21 cellular contexts compared by ENCODE assay signal in genomic region chrX:38839269-38839668, GRCh38. TPM values are rescaled to one million over a fixed set of nuclear protein-coding genes. Genes with fewer than 3 reads are reported as not detected.
A peak's percentile ranks its signal among the peaks of the same experiment; 100 is the strongest.
DNase-seq lines count a peak whose midpoint lies in the region; ATAC-seq, FAIRE-seq and TF ChIP-seq lines count a peak whose summit lies in the region.
"Had no signal": no experiment of that assay in that cellular context is flagged by ENCODE, and none has a peak within 500 bp of the region (broad histone marks: within the 10 kb centered on the region; RNA-seq: fewer than 3 reads in every experiment).

No MANE protein-coding gene starts in this region.

- CTCF ChIA-PET in Caco-2 (lab: Charles Lee) (no interaction called here), HepG2 (lab: Yijun Ruan, JAX; ENCODE audit: low intra/inter-chr PET ratio, low total read pairs) (no interaction called here)

- in situ Hi-C loops in HepG2 (cut with HindIII; ENCODE audit: extremely low pct_ligation_motif_present, low pct_unique_long_range_greater_than_20kb) = no loop called here

- H3K4me3 Mint-ChIP-seq in Caco-2 (ENCODE audit: unreplicated experiment) = no peak overlapping the region
- H3K4me3 Mint-ChIP-seq in astrocyte (ENCODE audit: unreplicated experiment) = no peak overlapping the region
- no peak overlapping the region for H3K4me3 Mint-ChIP-seq in stimulated activated effector memory CD8-positive, alpha-beta T cell treated with anti-CD3 and anti-CD28 coated beads, Interleukin-12 subunit alpha, Interleukin-12 subunit beta, amount 100 ng/mL, for 72 hours
- H3K4me3 Mint-ChIP-seq: B cell; CD8-positive, alpha-beta T cell; GM23338; IgD-negative memory B cell had no signal

- BruUV-seq in Caco-2 (replicated peaks; lab: Mats Ljungman, UMichigan) (no TSS peak), HepG2 (replicated peaks; lab: Mats Ljungman, UMichigan) (no TSS peak)

- 0% methylated on average over 3 of the region's 3 CpGs for WGBS in HepG2 (ENCODE audit: low lambda C conversion rate)

- TF ChIP-seq CTCF in Caco-2 (IDR thresholded peaks at IDR 0.05; ENCODE audit: insufficient read depth in 1 of 2, low read depth in 1 of 2, low read length in 1 of 2, severe bottlenecking in 1 of 2, unreplicated experiment in 1 of 2) = no peak
- TF ChIP-seq CTCF in astrocyte (IDR thresholded peaks at IDR 0.05; ENCODE audit: insufficient read depth, low read depth, low read length) = no peak
- TF ChIP-seq CTCF in HepG2 (CRISPR knock-in tag; IDR thresholded peaks at IDR 0.05) = no peak

- TF ChIP-seq RAD21 in HepG2 (CRISPR knock-in tag; IDR thresholded peaks at IDR 0.05) = no peak

- no peaks in the 10 kb centered on the region for H3K27me3 Mint-ChIP-seq in Caco-2 (ENCODE audit: insufficient read depth, unreplicated experiment)
- H3K27me3 Mint-ChIP-seq in astrocyte (ENCODE audit: low read depth, unreplicated experiment) = no peaks in the 10 kb centered on the region
- H3K27me3 Mint-ChIP-seq: IgD-negative memory B cell had no signal

- DNase-seq in Caco-2 (no peak), astrocyte (ENCODE audit: low read depth) (no peak), HepG2 (ENCODE audit: low spot score) (peak; percentile 3)
- DNase-seq in activated CD4-positive, CD25-positive, alpha-beta regulatory T cell (lab: John Stamatoyannopoulos, UW) = no peak
- no peak for DNase-seq in stimulated activated effector memory CD8-positive, alpha-beta T cell treated with anti-CD3 and anti-CD28 coated beads, Interleukin-12 subunit alpha, Interleukin-12 subunit beta, amount 100 ng/mL, for 72 hours (ENCODE audit: low spot score in 2 of 2)
- DNase-seq in stimulated activated CD4-positive, alpha-beta T cell treated with anti-CD3 and anti-CD28 coated beads, Interleukin-15, amount 100 ng/mL, for 24 hours = no peak
- DNase-seq: CD8-positive, alpha-beta T cell; COR-L47; DMS153; DND-41; EL; HCEC 1CT; KBM-7 had no signal

- peak; percentile 49; the same call in 2 of the 3 replicates for ATAC-seq in HepG2
- no peak for ATAC-seq in stimulated activated effector memory CD8-positive, alpha-beta T cell treated with anti-CD3 and anti-CD28 coated beads, Interleukin-12 subunit alpha, Interleukin-12 subunit beta, amount 100 ng/mL, for 72 hours
- ATAC-seq in GM19463 (IDR thresholded peaks at IDR 0.05; ENCODE audit: unreplicated experiment) = no peak
- ATAC-seq: CD8-positive, alpha-beta T cell; GM12878; GM23338 had no signal

- no peaks in the 10 kb centered on the region for H3K79me2 ChIP-seq in astrocyte (ENCODE audit: insufficient read depth, low read length)
- H3K79me2 ChIP-seq in HepG2 (ENCODE audit: insufficient read depth, low read length) = no peaks in the 10 kb centered on the region

- intact Hi-C loops in Caco-2 (cut with micrococcal nuclease; ENCODE audit: unreplicated experiment) = no loop called here
- intact Hi-C loops in HepG2 (cut with micrococcal nuclease; ENCODE audit: unreplicated experiment) = no loop called here

- H3K27ac Mint-ChIP-seq in Caco-2 (ENCODE audit: unreplicated experiment) (peak overlapping the region; percentile 61), astrocyte (ENCODE audit: unreplicated experiment) (no peak overlapping the region)
- no peak overlapping the region for H3K27ac Mint-ChIP-seq in stimulated activated effector memory CD8-positive, alpha-beta T cell treated with anti-CD3 and anti-CD28 coated beads, Interleukin-12 subunit alpha, Interleukin-12 subunit beta, amount 100 ng/mL, for 72 hours
- H3K27ac Mint-ChIP-seq: B cell; CD8-positive, alpha-beta T cell; GM23338; IgD-negative memory B cell had no signal

- TF ChIP-seq EP300 in HepG2 (IDR thresholded peaks at IDR 0.05; ENCODE audit: low read depth in 2 of 2, low read length in 2 of 2) (no peak), HepG2 (CRISPR knock-in tag; IDR thresholded peaks at IDR 0.05; ENCODE audit: borderline replicate concordance) (no peak)

- H3K4me3 ChIP-seq in Caco-2 (ENCODE audit: low read depth, low read length) (no peak overlapping the region), astrocyte (ENCODE audit: insufficient read depth, low read depth, low read length) (no peak overlapping the region), HepG2 (replicated peaks in 1 of 3; ENCODE audit: insufficient read depth in 1 of 3, low read depth in 2 of 3, low read length in 3 of 3) (no peak overlapping the region)
- H3K4me3 ChIP-seq: BLaER1 treated with 17β-estradiol and CSF1 and Interleukin-3, amounts not matched to agents 10 nM and 100 nM; GM12878; GM23338 had no signal

- TF ChIP-seq POLR2A in HepG2 (IDR thresholded peaks at IDR 0.05; ENCODE audit: insufficient read depth in 1 of 2, low read depth in 2 of 2, low read length in 2 of 2) = no peak

- H3K36me3 ChIP-seq in Caco-2 (ENCODE audit: control insufficient read depth, insufficient read depth, low read length) (no peaks in the 10 kb centered on the region), astrocyte (ENCODE audit: insufficient read depth, low read length) (no peaks in the 10 kb centered on the region), HepG2 (replicated peaks in 1 of 2; ENCODE audit: control insufficient read depth in 1 of 2, insufficient read depth in 2 of 2, low read length in 2 of 2) (no peaks in the 10 kb centered on the region)
- H3K36me3 ChIP-seq: BLaER1 treated with 17β-estradiol and CSF1 and Interleukin-3, amounts not matched to agents 10 nM and 100 nM had no signal

- H3K9me3 Mint-ChIP-seq in Caco-2 (ENCODE audit: unreplicated experiment) = no peaks in the 10 kb centered on the region
- H3K9me3 Mint-ChIP-seq in astrocyte (ENCODE audit: unreplicated experiment) = no peaks in the 10 kb centered on the region
- no peaks in the 10 kb centered on the region for H3K9me3 Mint-ChIP-seq in stimulated activated effector memory CD8-positive, alpha-beta T cell treated with anti-CD3 and anti-CD28 coated beads, Interleukin-12 subunit alpha, Interleukin-12 subunit beta, amount 100 ng/mL, for 72 hours
- H3K9me3 Mint-ChIP-seq: CD8-positive, alpha-beta T cell; GM23338 had no signal

- H3K4me2 ChIP-seq in astrocyte (ENCODE audit: low read length) = no peak overlapping the region
- H3K4me2 ChIP-seq in HepG2 (ENCODE audit: low read depth, low read length) = peak overlapping the region; percentile 3; the same call in 1 of the 2 replicates
- H3K4me2 ChIP-seq: BLaER1 treated with 17β-estradiol and CSF1 and Interleukin-3, amounts not matched to agents 10 nM and 100 nM; GM23338 had no signal

- POLR2A ChIA-PET in Caco-2 (lab: Charles Lee) = no interaction called here
- POLR2A ChIA-PET in HepG2 (lab: Yijun Ruan, JAX) = no interaction called here

- no peaks in the 10 kb centered on the region for H3K27me3 ChIP-seq in Caco-2 (replicated peaks; ENCODE audit: control insufficient read depth, insufficient read depth, low read length)
- no peaks in the 10 kb centered on the region for H3K27me3 ChIP-seq in astrocyte (ENCODE audit: insufficient read depth, low read length)
- H3K27me3 ChIP-seq in HepG2 (ENCODE audit: control insufficient read depth in 1 of 2, insufficient read depth in 2 of 2, low read length in 2 of 2) = no peaks in the 10 kb centered on the region
- H3K27me3 ChIP-seq: BLaER1 treated with 17β-estradiol and CSF1 and Interleukin-3, amounts not matched to agents 10 nM and 100 nM had no signal

- peaks cover 11% of the 10 kb centered on the region for H3K4me1 ChIP-seq in Caco-2
- no peaks in the 10 kb centered on the region for H3K4me1 ChIP-seq in astrocyte (ENCODE audit: insufficient read depth, low read length)
- peaks cover 14% of the 10 kb centered on the region for H3K4me1 ChIP-seq in HepG2 (ENCODE audit: insufficient read depth, low read length)
- H3K4me1 ChIP-seq: BLaER1 treated with 17β-estradiol and CSF1 and Interleukin-3, amounts not matched to agents 10 nM and 100 nM had no signal

- FAIRE-seq in astrocyte (lab: Jason Lieb, UNC) (peak; percentile 91), HepG2 (lab: Jason Lieb, UNC) (no peak)
- FAIRE-seq: GM12878, H54, HTR-8/SVneo had no signal

- H3K27ac ChIP-seq in astrocyte (ENCODE audit: low read depth, low read length) (no peak overlapping the region), HepG2 (ENCODE audit: extremely low read length, insufficient read depth, low read length) (no peak overlapping the region)
- H3K27ac ChIP-seq: BLaER1 treated with 17β-estradiol and CSF1 and Interleukin-3, amounts not matched to agents 10 nM and 100 nM had no signal

- H2AFZ ChIP-seq in astrocyte (ENCODE audit: low read depth, low read length) (no peak overlapping the region), HepG2 (ENCODE audit: low read length) (no peak overlapping the region)
- H2AFZ ChIP-seq: GM23338 had no signal

- H3K9me3 ChIP-seq in Caco-2 (no peaks in the 10 kb centered on the region), astrocyte (ENCODE audit: insufficient read depth, low read depth, low read length) (no peaks in the 10 kb centered on the region), HepG2 (ENCODE audit: low read length) (no peaks in the 10 kb centered on the region)
- H3K9me3 ChIP-seq: BLaER1 treated with 17β-estradiol and CSF1 and Interleukin-3, amounts not matched to agents 10 nM and 100 nM had no signal

- H3K4me1 Mint-ChIP-seq in Caco-2 (ENCODE audit: low read depth, unreplicated experiment) = peaks cover 15% of the 10 kb centered on the region
- no peaks in the 10 kb centered on the region for H3K4me1 Mint-ChIP-seq in astrocyte (ENCODE audit: low read depth, unreplicated experiment)
- H3K4me1 Mint-ChIP-seq in stimulated activated effector memory CD8-positive, alpha-beta T cell treated with anti-CD3 and anti-CD28 coated beads, Interleukin-12 subunit alpha, Interleukin-12 subunit beta, amount 100 ng/mL, for 72 hours = no peaks in the 10 kb centered on the region
- H3K4me1 Mint-ChIP-seq: B cell, IgD-negative memory B cell had no signal

- H3K36me3 Mint-ChIP-seq in Caco-2 (ENCODE audit: insufficient read depth, unreplicated experiment) = no peaks in the 10 kb centered on the region
- no peaks in the 10 kb centered on the region for H3K36me3 Mint-ChIP-seq in astrocyte (ENCODE audit: low read depth, unreplicated experiment)
- no peaks in the 10 kb centered on the region for H3K36me3 Mint-ChIP-seq in stimulated activated effector memory CD8-positive, alpha-beta T cell treated with anti-CD3 and anti-CD28 coated beads, Interleukin-12 subunit alpha, Interleukin-12 subunit beta, amount 100 ng/mL, for 72 hours
- H3K36me3 Mint-ChIP-seq: CD8-positive, alpha-beta T cell; IgD-negative memory B cell had no signal

- H4K20me1 ChIP-seq in astrocyte (ENCODE audit: insufficient read depth, low read length) (no peaks in the 10 kb centered on the region), HepG2 (ENCODE audit: insufficient read depth, low read length) (no peaks in the 10 kb centered on the region)
- H4K20me1 ChIP-seq: BLaER1 treated with 17β-estradiol and CSF1 and Interleukin-3, amounts not matched to agents 10 nM and 100 nM had no signal

- H3K9ac ChIP-seq in astrocyte (ENCODE audit: low read length) = no peak overlapping the region
- no peak overlapping the region for H3K9ac ChIP-seq in HepG2 (ENCODE audit: insufficient read depth, low read depth, low read length)
- H3K9ac ChIP-seq: BLaER1 treated with 17β-estradiol and CSF1 and Interleukin-3, amounts not matched to agents 10 nM and 100 nM had no signal

RNA-seq across cellular contexts. Expression of gene MID1IP1, which starts 38.0 kb away (rescaled TPM):
- 35.5 and 40.6 TPM in 2 replicates for total RNA-seq in Caco-2 (2022)
- total RNA-seq in astrocyte = 40.4 and 46.0 TPM in 2 replicates
- 28.9 and 35.7 TPM in 2 replicates for total RNA-seq in HepG2 (2016; rRNA removed; fragmentation: Illumina TruSeq; extraction: Trizol)
- total RNA-seq in HepG2 (2016; cell fraction: cytosol; rRNA removed; fragmentation: Illumina TruSeq; extraction: Trizol; ENCODE audit: low read depth) = 11.0 and 12.4 TPM in 2 replicates
- 28.3 and 35.8 TPM in 2 replicates for total RNA-seq in HepG2 (2016; cell fraction: insoluble cytoplasmic fraction; rRNA removed; fragmentation: Illumina TruSeq; extraction: Trizol)
- total RNA-seq in HepG2 (2016; cell fraction: membrane; rRNA removed; fragmentation: Illumina TruSeq; extraction: Trizol) = 24.7 and 25.8 TPM in 2 replicates
- total RNA-seq in HepG2 (2016; cell fraction: nucleus; rRNA removed; fragmentation: Illumina TruSeq; extraction: Trizol) = 18.5 and 18.6 TPM in 2 replicates
- 36.1 and 46.3 TPM in 2 replicates for polyA plus RNA-seq in HepG2 (2011; rRNA removed)
- 43.4 and 44.7 TPM in 2 replicates for polyA plus RNA-seq in HepG2 (2011; cell fraction: cytosol; rRNA removed)
- polyA plus RNA-seq in HepG2 (2011; cell fraction: nucleus; rRNA removed) = 29.8 and 32.9 TPM in 2 replicates
- 46.0 and 48.1 TPM in 2 replicates for polyA plus RNA-seq in HepG2 (2012)
- 4.4 and 5.1 TPM in 2 replicates for polyA plus RNA-seq in HepG2 (2016; cell fraction: cytosol; fragmentation: Illumina TruSeq; extraction: Trizol; ENCODE audit: low read depth)
- polyA plus RNA-seq in HepG2 (2016; cell fraction: insoluble cytoplasmic fraction; fragmentation: Illumina TruSeq; extraction: Trizol; ENCODE audit: low read depth) = 28.2 and 32.4 TPM in 2 replicates
- 10.8 and 11.2 TPM in 2 replicates for polyA plus RNA-seq in HepG2 (2016; cell fraction: membrane; fragmentation: Illumina TruSeq; extraction: Trizol; ENCODE audit: low read depth)
- polyA plus RNA-seq in HepG2 (2016; cell fraction: nucleus; fragmentation: Illumina TruSeq; extraction: Trizol; ENCODE audit: insufficient read depth, low read depth) = 30.7 and 31.4 TPM in 2 replicates
- 50.4 and 50.8 TPM in 2 replicates for polyA minus RNA-seq in HepG2 (2011; rRNA and poly(A)+ RNA removed; ENCODE audit: low replicate concordance)
- 29.9 and 30.2 TPM in 2 replicates for polyA minus RNA-seq in HepG2 (2011; cell fraction: cytosol; rRNA and poly(A)+ RNA removed)
- 16.7 and 17.3 TPM in 2 replicates for polyA minus RNA-seq in HepG2 (2011; cell fraction: nucleus; rRNA and poly(A)+ RNA removed)
